1 cellular context compared by ENCODE assay signal in genomic region chr7:91185771-91186170, GRCh38.
TF ChIP-seq lines count a peak whose summit lies in the region.

No MANE protein-coding gene starts in this region.

TF ChIP-seq in WTC11, 78 proteins besides CTCF, POLR2A, EP300 and RAD21 (continued from another document):
- TF ChIP-seq ARID4B (CRISPR knock-in tag; IDR thresholded peaks at IDR 0.05; ENCODE audit: borderline replicate concordance) = no peak
- TF ChIP-seq, protein P1, sequence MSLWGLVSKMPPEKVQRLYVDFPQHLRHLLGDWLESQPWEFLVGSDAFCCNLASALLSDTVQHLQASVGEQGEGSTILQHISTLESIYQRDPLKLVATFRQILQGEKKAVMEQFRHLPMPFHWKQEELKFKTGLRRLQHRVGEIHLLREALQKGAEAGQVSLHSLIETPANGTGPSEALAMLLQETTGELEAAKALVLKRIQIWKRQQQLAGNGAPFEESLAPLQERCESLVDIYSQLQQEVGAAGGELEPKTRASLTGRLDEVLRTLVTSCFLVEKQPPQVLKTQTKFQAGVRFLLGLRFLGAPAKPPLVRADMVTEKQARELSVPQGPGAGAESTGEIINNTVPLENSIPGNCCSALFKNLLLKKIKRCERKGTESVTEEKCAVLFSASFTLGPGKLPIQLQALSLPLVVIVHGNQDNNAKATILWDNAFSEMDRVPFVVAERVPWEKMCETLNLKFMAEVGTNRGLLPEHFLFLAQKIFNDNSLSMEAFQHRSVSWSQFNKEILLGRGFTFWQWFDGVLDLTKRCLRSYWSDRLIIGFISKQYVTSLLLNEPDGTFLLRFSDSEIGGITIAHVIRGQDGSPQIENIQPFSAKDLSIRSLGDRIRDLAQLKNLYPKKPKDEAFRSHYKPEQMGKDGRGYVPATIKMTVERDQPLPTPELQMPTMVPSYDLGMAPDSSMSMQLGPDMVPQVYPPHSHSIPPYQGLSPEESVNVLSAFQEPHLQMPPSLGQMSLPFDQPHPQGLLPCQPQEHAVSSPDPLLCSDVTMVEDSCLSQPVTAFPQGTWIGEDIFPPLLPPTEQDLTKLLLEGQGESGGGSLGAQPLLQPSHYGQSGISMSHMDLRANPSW (CRISPR knock-in tag; conservative IDR thresholded peaks at IDR 0.05; ENCODE audit: low read depth) = no peak
